ENCODE assay signal across 1 cellular context in the genomic region with DNA sequence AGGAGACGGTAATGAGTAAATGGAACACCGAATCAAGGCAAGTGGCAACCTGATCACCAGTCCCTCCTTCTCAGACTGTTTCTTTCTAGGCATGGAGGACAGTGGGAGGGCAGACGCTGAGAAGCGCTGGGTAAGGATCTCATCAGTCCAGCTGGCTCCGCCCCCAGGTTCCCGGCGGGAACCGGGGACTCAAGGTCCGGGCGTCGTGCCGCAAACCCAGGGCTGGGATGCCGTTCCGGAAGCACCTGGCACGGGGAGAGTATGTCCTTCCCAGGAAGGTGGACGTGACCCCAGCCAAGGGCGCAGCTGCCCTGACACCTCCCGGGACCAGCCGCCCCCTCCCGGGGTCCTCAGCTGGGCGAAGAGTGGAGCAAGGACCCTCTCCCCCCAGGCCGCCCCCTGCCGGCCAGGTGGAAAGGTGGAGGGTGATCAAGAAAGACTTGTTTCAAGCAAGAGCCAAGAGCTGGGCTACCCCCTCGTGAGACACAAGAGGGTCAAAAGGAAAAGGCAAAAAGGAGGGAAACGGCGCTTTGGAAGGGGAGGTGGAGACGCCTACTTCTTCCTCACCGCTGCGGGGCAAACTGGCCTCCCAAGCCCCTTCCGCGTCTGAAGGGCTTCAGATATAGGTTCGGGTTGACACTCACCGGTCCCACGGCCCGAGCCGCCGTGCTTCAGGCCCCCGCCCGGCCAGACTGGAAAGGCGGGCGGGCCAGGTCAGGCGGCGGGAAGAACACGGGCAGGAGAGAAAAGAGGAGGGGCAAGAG.
TF ChIP-seq lines count a peak whose summit lies in the region.

A gene with protein sequence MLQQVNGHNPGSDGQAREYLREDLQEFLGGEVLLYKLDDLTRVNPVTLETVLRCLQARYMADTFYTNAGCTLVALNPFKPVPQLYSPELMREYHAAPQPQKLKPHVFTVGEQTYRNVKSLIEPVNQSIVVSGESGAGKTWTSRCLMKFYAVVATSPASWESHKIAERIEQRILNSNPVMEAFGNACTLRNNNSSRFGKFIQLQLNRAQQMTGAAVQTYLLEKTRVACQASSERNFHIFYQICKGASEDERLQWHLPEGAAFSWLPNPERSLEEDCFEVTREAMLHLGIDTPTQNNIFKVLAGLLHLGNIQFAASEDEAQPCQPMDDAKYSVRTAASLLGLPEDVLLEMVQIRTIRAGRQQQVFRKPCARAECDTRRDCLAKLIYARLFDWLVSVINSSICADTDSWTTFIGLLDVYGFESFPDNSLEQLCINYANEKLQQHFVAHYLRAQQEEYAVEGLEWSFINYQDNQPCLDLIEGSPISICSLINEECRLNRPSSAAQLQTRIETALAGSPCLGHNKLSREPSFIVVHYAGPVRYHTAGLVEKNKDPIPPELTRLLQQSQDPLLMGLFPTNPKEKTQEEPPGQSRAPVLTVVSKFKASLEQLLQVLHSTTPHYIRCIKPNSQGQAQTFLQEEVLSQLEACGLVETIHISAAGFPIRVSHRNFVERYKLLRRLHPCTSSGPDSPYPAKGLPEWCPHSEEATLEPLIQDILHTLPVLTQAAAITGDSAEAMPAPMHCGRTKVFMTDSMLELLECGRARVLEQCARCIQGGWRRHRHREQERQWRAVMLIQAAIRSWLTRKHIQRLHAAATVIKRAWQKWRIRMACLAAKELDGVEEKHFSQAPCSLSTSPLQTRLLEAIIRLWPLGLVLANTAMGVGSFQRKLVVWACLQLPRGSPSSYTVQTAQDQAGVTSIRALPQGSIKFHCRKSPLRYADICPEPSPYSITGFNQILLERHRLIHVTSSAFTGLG (minus strand): TSS at position 752 of the 764 bp plus-strand sequence. CDS start 2,330 bp downstream, outside the sequence.

TF ChIP-seq in HEK293, 187 proteins besides CTCF, POLR2A, EP300 and RAD21 (continued from another document and continues in another):
- TF ChIP-seq ZNF362 (tag by site-specific recombination; IDR thresholded peaks at IDR 0.05) (no peak), ZNF155 (tag by site-specific recombination; IDR thresholded peaks at IDR 0.05) (no peak), ZNF138 (tag by site-specific recombination; IDR thresholded peaks at IDR 0.05; ENCODE audit: borderline replicate concordance) (no peak), ZNF274 (IDR thresholded peaks at IDR 0.05; ENCODE audit: low read length) (no peak), ZNF274 (tag by site-specific recombination; IDR thresholded peaks at IDR 0.05; ENCODE audit: borderline replicate concordance) (no peak), ZSCAN23 (tag by site-specific recombination; IDR thresholded peaks at IDR 0.05) (0 out of 2 replicates have a peak, but pooled peaks have one; percentile 59), TRIM28 (IDR thresholded peaks at IDR 0.05; ENCODE audit: borderline replicate concordance, low read length) (no peak), GLI2 (tag by site-specific recombination; IDR thresholded peaks at IDR 0.05; ENCODE audit: borderline replicate concordance, low read depth) (no peak), SCRT2 (tag by site-specific recombination; IDR thresholded peaks at IDR 0.05) (no peak; the same call in 1 of the 2 replicates), ZNF266 (tag by site-specific recombination; IDR thresholded peaks at IDR 0.05; ENCODE audit: low read depth) (no peak), SCRT1 (tag by site-specific recombination; IDR thresholded peaks at IDR 0.05; ENCODE audit: borderline replicate concordance) (no peak), SP7 (tag by site-specific recombination; IDR thresholded peaks at IDR 0.05) (no peak), ZNF692 (tag by site-specific recombination; IDR thresholded peaks at IDR 0.05) (peak; percentile 44), ZNF140 (tag by site-specific recombination; IDR thresholded peaks at IDR 0.05) (no peak), ZNF324 (tag by site-specific recombination; IDR thresholded peaks at IDR 0.05) (no peak), HOXD13 (CRISPR knock-in tag; IDR thresholded peaks at IDR 0.05; ENCODE audit: borderline replicate concordance) (no peak), ZNF175 (tag by site-specific recombination; IDR thresholded peaks at IDR 0.05) (no peak), ZNF19 (tag by site-specific recombination; IDR thresholded peaks at IDR 0.05; ENCODE audit: low read depth) (no peak), GLI4 (tag by site-specific recombination; IDR thresholded peaks at IDR 0.05) (0 out of 2 replicates have a peak, but pooled peaks have one; percentile 81), ZBTB20 (tag by site-specific recombination; IDR thresholded peaks at IDR 0.05) (peak; percentile 66), ZNF202 (tag by site-specific recombination; IDR thresholded peaks at IDR 0.05; ENCODE audit: borderline replicate concordance) (no peak), ZNF174 (tag by site-specific recombination; IDR thresholded peaks at IDR 0.05) (no peak), ZNF544 (tag by site-specific recombination; IDR thresholded peaks at IDR 0.05) (no peak), HOXC10 (CRISPR knock-in tag; IDR thresholded peaks at IDR 0.05) (no peak), GFI1B (tag by site-specific recombination; IDR thresholded peaks at IDR 0.05) (no peak), ZNF639 (tag by site-specific recombination; IDR thresholded peaks at IDR 0.05) (peak; percentile 62; the same call in 1 of the 2 replicates), IKZF3 (tag by site-specific recombination; IDR thresholded peaks at IDR 0.05) (peak; percentile 73; the same call in 1 of the 2 replicates), ZNF621 (tag by site-specific recombination; IDR thresholded peaks at IDR 0.05) (no peak), TCF7L2 (IDR thresholded peaks at IDR 0.05; ENCODE audit: borderline replicate concordance, low read depth, low read length) (no peak), ZNF701 (tag by site-specific recombination; IDR thresholded peaks at IDR 0.05) (no peak), ZNF121 (tag by site-specific recombination; IDR thresholded peaks at IDR 0.05) (no peak)
- TF ChIP-seq, protein P1, sequence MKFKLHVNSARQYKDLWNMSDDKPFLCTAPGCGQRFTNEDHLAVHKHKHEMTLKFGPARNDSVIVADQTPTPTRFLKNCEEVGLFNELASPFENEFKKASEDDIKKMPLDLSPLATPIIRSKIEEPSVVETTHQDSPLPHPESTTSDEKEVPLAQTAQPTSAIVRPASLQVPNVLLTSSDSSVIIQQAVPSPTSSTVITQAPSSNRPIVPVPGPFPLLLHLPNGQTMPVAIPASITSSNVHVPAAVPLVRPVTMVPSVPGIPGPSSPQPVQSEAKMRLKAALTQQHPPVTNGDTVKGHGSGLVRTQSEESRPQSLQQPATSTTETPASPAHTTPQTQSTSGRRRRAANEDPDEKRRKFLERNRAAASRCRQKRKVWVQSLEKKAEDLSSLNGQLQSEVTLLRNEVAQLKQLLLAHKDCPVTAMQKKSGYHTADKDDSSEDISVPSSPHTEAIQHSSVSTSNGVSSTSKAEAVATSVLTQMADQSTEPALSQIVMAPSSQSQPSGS (tag by site-specific recombination; IDR thresholded peaks at IDR 0.05; ENCODE audit: low read depth) = no peak
- TF ChIP-seq, protein P2, sequence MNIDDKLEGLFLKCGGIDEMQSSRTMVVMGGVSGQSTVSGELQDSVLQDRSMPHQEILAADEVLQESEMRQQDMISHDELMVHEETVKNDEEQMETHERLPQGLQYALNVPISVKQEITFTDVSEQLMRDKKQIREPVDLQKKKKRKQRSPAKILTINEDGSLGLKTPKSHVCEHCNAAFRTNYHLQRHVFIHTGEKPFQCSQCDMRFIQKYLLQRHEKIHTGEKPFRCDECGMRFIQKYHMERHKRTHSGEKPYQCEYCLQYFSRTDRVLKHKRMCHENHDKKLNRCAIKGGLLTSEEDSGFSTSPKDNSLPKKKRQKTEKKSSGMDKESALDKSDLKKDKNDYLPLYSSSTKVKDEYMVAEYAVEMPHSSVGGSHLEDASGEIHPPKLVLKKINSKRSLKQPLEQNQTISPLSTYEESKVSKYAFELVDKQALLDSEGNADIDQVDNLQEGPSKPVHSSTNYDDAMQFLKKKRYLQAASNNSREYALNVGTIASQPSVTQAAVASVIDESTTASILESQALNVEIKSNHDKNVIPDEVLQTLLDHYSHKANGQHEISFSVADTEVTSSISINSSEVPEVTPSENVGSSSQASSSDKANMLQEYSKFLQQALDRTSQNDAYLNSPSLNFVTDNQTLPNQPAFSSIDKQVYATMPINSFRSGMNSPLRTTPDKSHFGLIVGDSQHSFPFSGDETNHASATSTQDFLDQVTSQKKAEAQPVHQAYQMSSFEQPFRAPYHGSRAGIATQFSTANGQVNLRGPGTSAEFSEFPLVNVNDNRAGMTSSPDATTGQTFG (tag by site-specific recombination; IDR thresholded peaks at IDR 0.05; ENCODE audit: borderline replicate concordance) = no peak
- TF ChIP-seq, protein P3, sequence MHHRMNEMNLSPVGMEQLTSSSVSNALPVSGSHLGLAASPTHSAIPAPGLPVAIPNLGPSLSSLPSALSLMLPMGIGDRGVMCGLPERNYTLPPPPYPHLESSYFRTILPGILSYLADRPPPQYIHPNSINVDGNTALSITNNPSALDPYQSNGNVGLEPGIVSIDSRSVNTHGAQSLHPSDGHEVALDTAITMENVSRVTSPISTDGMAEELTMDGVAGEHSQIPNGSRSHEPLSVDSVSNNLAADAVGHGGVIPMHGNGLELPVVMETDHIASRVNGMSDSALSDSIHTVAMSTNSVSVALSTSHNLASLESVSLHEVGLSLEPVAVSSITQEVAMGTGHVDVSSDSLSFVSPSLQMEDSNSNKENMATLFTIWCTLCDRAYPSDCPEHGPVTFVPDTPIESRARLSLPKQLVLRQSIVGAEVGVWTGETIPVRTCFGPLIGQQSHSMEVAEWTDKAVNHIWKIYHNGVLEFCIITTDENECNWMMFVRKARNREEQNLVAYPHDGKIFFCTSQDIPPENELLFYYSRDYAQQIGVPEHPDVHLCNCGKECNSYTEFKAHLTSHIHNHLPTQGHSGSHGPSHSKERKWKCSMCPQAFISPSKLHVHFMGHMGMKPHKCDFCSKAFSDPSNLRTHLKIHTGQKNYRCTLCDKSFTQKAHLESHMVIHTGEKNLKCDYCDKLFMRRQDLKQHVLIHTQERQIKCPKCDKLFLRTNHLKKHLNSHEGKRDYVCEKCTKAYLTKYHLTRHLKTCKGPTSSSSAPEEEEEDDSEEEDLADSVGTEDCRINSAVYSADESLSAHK (tag by site-specific recombination; IDR thresholded peaks at IDR 0.05) = 0 out of 2 replicates have a peak, but pooled peaks have one; percentile 14
- TF ChIP-seq, protein P4, sequence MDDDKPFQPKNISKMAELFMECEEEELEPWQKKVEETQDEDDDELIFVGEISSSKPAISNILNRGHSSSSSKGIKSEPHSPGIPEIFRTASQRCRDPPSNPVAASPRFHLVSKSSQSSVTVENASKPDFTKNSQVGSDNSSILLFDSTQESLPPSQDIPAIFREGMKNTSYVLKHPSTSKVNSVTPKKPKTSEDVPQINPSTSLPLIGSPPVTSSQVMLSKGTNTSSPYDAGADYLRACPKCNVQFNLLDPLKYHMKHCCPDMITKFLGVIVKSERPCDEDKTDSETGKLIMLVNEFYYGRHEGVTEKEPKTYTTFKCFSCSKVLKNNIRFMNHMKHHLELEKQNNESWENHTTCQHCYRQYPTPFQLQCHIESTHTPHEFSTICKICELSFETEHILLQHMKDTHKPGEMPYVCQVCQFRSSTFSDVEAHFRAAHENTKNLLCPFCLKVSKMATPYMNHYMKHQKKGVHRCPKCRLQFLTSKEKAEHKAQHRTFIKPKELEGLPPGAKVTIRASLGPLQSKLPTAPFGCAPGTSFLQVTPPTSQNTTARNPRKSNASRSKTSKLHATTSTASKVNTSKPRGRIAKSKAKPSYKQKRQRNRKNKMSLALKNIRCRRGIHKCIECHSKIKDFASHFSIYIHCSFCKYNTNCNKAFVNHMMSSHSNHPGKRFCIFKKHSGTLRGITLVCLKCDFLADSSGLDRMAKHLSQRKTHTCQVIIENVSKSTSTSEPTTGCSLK (tag by site-specific recombination; IDR thresholded peaks at IDR 0.05) = no peak
- TF ChIP-seq, protein P5, sequence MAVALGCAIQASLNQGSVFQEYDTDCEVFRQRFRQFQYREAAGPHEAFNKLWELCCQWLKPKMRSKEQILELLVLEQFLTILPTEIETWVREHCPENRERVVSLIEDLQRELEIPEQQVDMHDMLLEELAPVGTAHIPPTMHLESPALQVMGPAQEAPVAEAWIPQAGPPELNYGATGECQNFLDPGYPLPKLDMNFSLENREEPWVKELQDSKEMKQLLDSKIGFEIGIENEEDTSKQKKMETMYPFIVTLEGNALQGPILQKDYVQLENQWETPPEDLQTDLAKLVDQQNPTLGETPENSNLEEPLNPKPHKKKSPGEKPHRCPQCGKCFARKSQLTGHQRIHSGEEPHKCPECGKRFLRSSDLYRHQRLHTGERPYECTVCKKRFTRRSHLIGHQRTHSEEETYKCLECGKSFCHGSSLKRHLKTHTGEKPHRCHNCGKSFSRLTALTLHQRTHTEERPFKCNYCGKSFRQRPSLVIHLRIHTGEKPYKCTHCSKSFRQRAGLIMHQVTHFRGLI (tag by site-specific recombination; IDR thresholded peaks at IDR 0.05) = 0 out of 2 replicates have a peak, but pooled peaks have one; percentile 24
